ENCODE assay signal across 8 cellular contexts in genomic region chr6:30616811-30617564, GRCh38. TPM values are rescaled to one million over a fixed set of nuclear protein-coding genes. Genes with fewer than 3 reads are reported as not detected.
DNase-seq lines count a peak whose midpoint lies in the region; ATAC-seq and TF ChIP-seq lines count a peak whose summit lies in the region.

PPP1R10 (minus strand) TSS chr6:30617243; CDS start chr6:30609944, 7,299 bp downstream.

- H3K27ac Mint-ChIP-seq in T-helper 2 cell treated with Interferon-gamma antibody and Interleukin-4, amounts not matched to agents 5 μg/mL and 100 μg/mL, for 36 hours: peak within 1 kb of the TSS; percentile 97

- peak; percentile 78 for ATAC-seq in GM18502 (IDR thresholded peaks at IDR 0.05; ENCODE audit: poor library complexity, unreplicated experiment)
- ATAC-seq in HG02970 (IDR thresholded peaks at IDR 0.05; ENCODE audit: low FRiP score, unreplicated experiment): peak; percentile 81

- peaks cover 30 to 37% of the 10 kb centered on the region in 2 donors for H3K36me3 ChIP-seq in ascending aorta
- H3K36me3 ChIP-seq in right atrium auricular region: peaks cover 42% of the 10 kb centered on the region
- H3K36me3 ChIP-seq in uterus: no peaks in the 10 kb centered on the region

- H3K36me3 Mint-ChIP-seq in T-helper 2 cell treated with Interferon-gamma antibody and Interleukin-4, amounts not matched to agents 5 μg/mL and 100 μg/mL, for 36 hours (ENCODE audit: low read depth): peaks cover 58% of the 10 kb centered on the region

- H3K4me3 Mint-ChIP-seq in T-helper 2 cell treated with Interferon-gamma antibody and Interleukin-4, amounts not matched to agents 5 μg/mL and 100 μg/mL, for 36 hours: peak within 1 kb of the TSS; percentile 91

- intact Hi-C loops in ascending aorta (cut with DNase I) (loop anchor here (1.0 to 10.0 kb wide), 7 partner anchors 60 to 1005 kb away; partner anchors contain the start of genes ATP6V1G2, DDX39B, FLOT1 and GNL1), uterus (cut with DNase I; ENCODE audit: low total_unique reads) (no loop called here)

- no peaks in the 10 kb centered on the region for H3K9me3 ChIP-seq in ascending aorta
- no peaks in the 10 kb centered on the region for H3K9me3 ChIP-seq in right atrium auricular region
- H3K9me3 ChIP-seq in uterus: no peaks in the 10 kb centered on the region

- peak within 1 kb of the TSS; percentile 77 to 94 for H3K4me3 ChIP-seq in ascending aorta
- peak within 1 kb of the TSS; percentile 78 to 95 for H3K4me3 ChIP-seq in right atrium auricular region
- H3K4me3 ChIP-seq in uterus: peak within 1 kb of the TSS; percentile 78 to 99

- H3K9me3 Mint-ChIP-seq in T-helper 2 cell treated with Interferon-gamma antibody and Interleukin-4, amounts not matched to agents 5 μg/mL and 100 μg/mL, for 36 hours: no peaks in the 10 kb centered on the region

- H3K4me1 Mint-ChIP-seq in T-helper 2 cell treated with Interferon-gamma antibody and Interleukin-4, amounts not matched to agents 5 μg/mL and 100 μg/mL, for 36 hours (ENCODE audit: low read depth): peaks cover 31% of the 10 kb centered on the region

- peak within 1 kb of the TSS; percentile 95 to 96 for H3K27ac ChIP-seq in ascending aorta
- H3K27ac ChIP-seq in right atrium auricular region: peak within 1 kb of the TSS; percentile 97
- H3K27ac ChIP-seq in uterus: peak within 1 kb of the TSS; percentile 98 to 100

- peak; percentile 99 for TF ChIP-seq POLR2A in uterus (IDR thresholded peaks at IDR 0.05)

- DNase-seq in NCI-H1930 (lab: John Stamatoyannopoulos, UW): peak; percentile 99
- peak; percentile 99 for DNase-seq in T-helper 2 cell treated with Interferon-gamma antibody and Interleukin-4, amounts not matched to agents 5 μg/mL and 100 μg/mL, for 36 hours (ENCODE audit: low spot score)
- peak; percentile 97 to 100 for DNase-seq in ascending aorta (ENCODE audit: low spot score in 2 of 2)
- DNase-seq in right atrium auricular region (ENCODE audit: low spot score): peak; percentile 100
- peak; percentile 100 for DNase-seq in pulmonary artery endothelial cell (ENCODE audit: low read depth, low spot score)
- DNase-seq in uterus: peak; percentile 99 to 100

- no peak for TF ChIP-seq CTCF in ascending aorta (IDR thresholded peaks at IDR 0.05)
- no peak for TF ChIP-seq CTCF in right atrium auricular region (IDR thresholded peaks at IDR 0.05)
- TF ChIP-seq CTCF in uterus (IDR thresholded peaks at IDR 0.05): peak in 2 of 4 experiments; percentile 12 to 23

- H3K27me3 Mint-ChIP-seq in T-helper 2 cell treated with Interferon-gamma antibody and Interleukin-4, amounts not matched to agents 5 μg/mL and 100 μg/mL, for 36 hours (ENCODE audit: low read depth): peaks cover 5% of the 10 kb centered on the region

- no peaks in the 10 kb centered on the region for H3K27me3 ChIP-seq in ascending aorta
- H3K27me3 ChIP-seq in right atrium auricular region: no peaks in the 10 kb centered on the region
- no peaks in the 10 kb centered on the region for H3K27me3 ChIP-seq in uterus

- H3K4me1 ChIP-seq in ascending aorta (peaks cover 16 to 32% of the 10 kb centered on the region in 2 donors), right atrium auricular region (peaks cover 0 to 42% of the 10 kb centered on the region in 2 donors), uterus (peaks cover 0 to 30% of the 10 kb centered on the region in 2 donors)

RNA-seq across cellular contexts. Expression of gene PPP1R10, which starts in this region (rescaled TPM):
- total RNA-seq in ascending aorta (52.6 TPM), right atrium auricular region (10 to 100 TPM; 18.4 to 20.6 TPM), pulmonary artery endothelial cell (12.5 and 18.6 TPM in 2 replicates), uterus (10 to 100 TPM; 24.1 to 86.0 (median 40.2) TPM)

Comparison
In these comparisons a context has a peak if more than half of its experiments do, and no peak if none do; other contexts are left out.
1. Peak in every context shown above with its lines: DNase-seq, ATAC-seq, H3K4me3 ChIP-seq and H3K27ac ChIP-seq.